2 cellular contexts compared by ENCODE assay signal in the genomic region with DNA sequence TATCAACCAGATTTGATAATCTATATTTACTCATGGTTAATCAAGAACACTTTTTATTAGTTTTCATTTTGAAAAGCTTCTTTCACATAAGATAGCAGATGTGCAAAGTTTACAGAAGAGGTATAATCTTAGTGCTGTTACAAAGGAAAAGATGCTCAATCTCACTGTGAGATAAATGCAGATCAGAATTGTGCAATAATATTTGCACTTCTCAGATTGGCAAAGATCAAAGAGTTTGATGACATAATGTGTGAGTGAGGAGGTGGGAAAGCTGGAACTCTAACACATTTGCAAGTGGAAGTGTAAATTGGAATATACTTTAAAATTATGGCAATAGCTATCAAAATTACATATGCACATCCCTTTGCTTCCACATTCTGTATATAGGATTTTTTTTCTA.
TF ChIP-seq lines count a peak whose summit lies in the region.

No MANE protein-coding gene starts in this region.

TF ChIP-seq in IMR-90, 13 proteins besides CTCF, POLR2A, EP300 and RAD21:
- TF ChIP-seq NFE2L2 (IDR thresholded peaks at IDR 0.05; ENCODE audit: low read depth, low read length) (no peak), CEBPB (IDR thresholded peaks at IDR 0.05; ENCODE audit: low read depth, low read length) (peak; percentile 71), MXI1 (IDR thresholded peaks at IDR 0.05; ENCODE audit: borderline replicate concordance, low read depth, low read length) (no peak)
TF ChIP-seq in IMR-90: peak in this region for 1.

TF ChIP-seq in H1, 55 proteins besides CTCF, POLR2A, EP300 and RAD21:
- TF ChIP-seq SP4 (IDR thresholded peaks at IDR 0.05; ENCODE audit: low read length), result no peak
- TF ChIP-seq CEBPB (IDR thresholded peaks at IDR 0.05; ENCODE audit: low read depth, low read length), result peak; percentile 35; the same call in 1 of the 2 replicates
